Comparison of ENCODE assay signal across 12 cellular contexts in the genomic region with DNA sequence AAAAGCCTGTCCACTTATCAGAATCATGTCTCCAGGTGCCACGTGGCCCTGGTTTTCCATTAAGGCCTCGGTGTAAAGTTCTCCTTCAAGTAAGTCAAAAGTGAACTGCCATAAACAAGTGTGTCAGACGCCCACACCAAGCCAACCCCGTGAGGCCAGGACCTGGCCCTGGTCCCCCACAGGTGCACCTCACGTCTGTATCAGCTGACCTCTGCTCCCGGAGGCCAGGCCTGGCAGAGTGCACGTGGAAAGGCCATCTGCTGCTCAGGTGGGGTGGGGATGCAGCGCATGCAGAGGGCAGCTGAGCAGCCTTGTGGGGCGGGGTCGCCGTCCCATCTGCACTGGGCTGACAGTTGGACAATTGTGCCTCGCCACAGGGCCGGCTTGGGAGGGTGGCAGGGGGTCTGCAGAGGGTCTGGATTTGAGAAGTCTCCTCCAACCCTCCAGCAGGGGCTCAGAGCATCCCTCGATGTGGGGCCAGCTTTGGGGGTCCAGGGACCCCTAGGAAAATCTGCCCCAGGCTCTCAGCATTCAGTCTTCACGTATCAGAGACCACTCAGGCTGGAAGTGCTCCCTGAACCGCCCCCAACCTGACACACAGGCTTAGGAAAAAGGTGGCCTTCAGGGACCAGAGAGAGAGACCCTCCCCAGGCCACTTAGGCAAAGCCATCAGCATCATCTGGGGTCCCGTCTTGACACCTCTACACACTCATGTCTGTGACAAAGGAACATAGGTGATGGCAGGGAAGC. TPM values are rescaled to one million over a fixed set of nuclear protein-coding genes. Genes with fewer than 3 reads are reported as not detected.
DNase-seq lines count a peak whose midpoint lies in the region; ATAC-seq and TF ChIP-seq lines count a peak whose summit lies in the region.
"Had no signal": no experiment of that assay in that cellular context is flagged by ENCODE, and none has a peak within 500 bp of the region (broad histone marks: within the 10 kb centered on the region; RNA-seq: fewer than 3 reads in every experiment).

No MANE protein-coding gene starts in this region.

- peaks cover 28% of the 10 kb centered on the region for H3K4me1 Mint-ChIP-seq in activated CD8-positive, alpha-beta T cell treated with anti-CD3 and anti-CD28 coated beads for 36 hours (ENCODE audit: low read depth)
- peaks cover 24% of the 10 kb centered on the region for H3K4me1 Mint-ChIP-seq in activated CD8-positive, alpha-beta T cell treated with anti-CD3 and anti-CD28 coated beads, Interleukin-2, amount 10 ng/mL, durations not matched to agents 7 days and 5 days (ENCODE audit: low read depth)

- H3K27ac ChIP-seq in adrenal gland (no peak overlapping the region), right lobe of liver (no peak overlapping the region), tibial artery (no peak overlapping the region)
- H3K27ac ChIP-seq: PC-9 had no signal

- no peaks in the 10 kb centered on the region for H3K27me3 Mint-ChIP-seq in activated CD8-positive, alpha-beta T cell treated with anti-CD3 and anti-CD28 coated beads for 36 hours
- H3K27me3 Mint-ChIP-seq in activated CD8-positive, alpha-beta T cell treated with anti-CD3 and anti-CD28 coated beads, Interleukin-2, amount 10 ng/mL, durations not matched to agents 7 days and 5 days (ENCODE audit: low read depth) = no peaks in the 10 kb centered on the region

- peak overlapping the region; percentile 84 for H3K4me3 Mint-ChIP-seq in activated CD8-positive, alpha-beta T cell treated with anti-CD3 and anti-CD28 coated beads for 36 hours
- H3K4me3 Mint-ChIP-seq in activated CD8-positive, alpha-beta T cell treated with anti-CD3 and anti-CD28 coated beads, Interleukin-2, amount 10 ng/mL, durations not matched to agents 7 days and 5 days = no peak overlapping the region

- POLR2A ChIA-PET in activated CD8-positive, alpha-beta T cell treated with anti-CD3 and anti-CD28 coated beads for 36 hours (lab: Charles Lee) = interaction anchor here (0.9 kb wide), 2 partner anchors 13 to 17 kb away, joined by 3 read pairs; no protein-coding TSS in a partner anchor
- POLR2A ChIA-PET in activated CD8-positive, alpha-beta T cell treated with anti-CD3 and anti-CD28 coated beads, Interleukin-2, amount 10 ng/mL, durations not matched to agents 7 days and 5 days (lab: Charles Lee) = interaction anchor here (0.6 kb wide), 1 partner anchor 247 kb away, joined by 3 read pairs; no protein-coding TSS in a partner anchor

- no peak for TF ChIP-seq CTCF in activated CD8-positive, alpha-beta T cell treated with anti-CD3 and anti-CD28 coated beads for 36 hours (IDR thresholded peaks at IDR 0.05)
- TF ChIP-seq CTCF in adrenal gland (IDR thresholded peaks at IDR 0.05) (no peak), right lobe of liver (IDR thresholded peaks at IDR 0.05) (no peak), tibial artery (IDR thresholded peaks at IDR 0.05) (no peak)

- H3K27me3 ChIP-seq in adrenal gland (no peaks in the 10 kb centered on the region), right lobe of liver (no peaks in the 10 kb centered on the region), tibial artery (no peaks in the 10 kb centered on the region)

- H3K4me3 ChIP-seq in adrenal gland = no peak overlapping the region
- H3K4me3 ChIP-seq in right lobe of liver = no peak overlapping the region
- no peak overlapping the region for H3K4me3 ChIP-seq in tibial artery
- H3K4me3 ChIP-seq: PC-9 had no signal

- no peak for DNase-seq in activated CD8-positive, alpha-beta T cell treated with anti-CD3 and anti-CD28 coated beads for 36 hours
- no peak for DNase-seq in activated CD8-positive, alpha-beta T cell treated with anti-CD3 and anti-CD28 coated beads, Interleukin-2, amount 10 ng/mL, durations not matched to agents 7 days and 5 days
- DNase-seq in adrenal gland (peak in 5 of 7 donors; percentile 6 to 18 (median 13)), right lobe of liver (peak in 2 of 3 donors; percentile 60 to 63), tibial artery (peak; percentile 18 to 58), SHP77 (lab: John Stamatoyannopoulos, UW) (no peak)
- DNase-seq: ACHN; occipital lobe; PC-9; stimulated activated CD4-positive, alpha-beta T cell treated with anti-CD3 and anti-CD28 coated beads, Interleukin-4, amount 100 ng/mL, for 1 hour had no signal

- no peak overlapping the region for H3K27ac Mint-ChIP-seq in activated CD8-positive, alpha-beta T cell treated with anti-CD3 and anti-CD28 coated beads for 36 hours
- no peak overlapping the region for H3K27ac Mint-ChIP-seq in activated CD8-positive, alpha-beta T cell treated with anti-CD3 and anti-CD28 coated beads, Interleukin-2, amount 10 ng/mL, durations not matched to agents 7 days and 5 days

- H3K36me3 ChIP-seq in adrenal gland (replicated peaks in 1 of 2) = no peaks in the 10 kb centered on the region
- H3K36me3 ChIP-seq in right lobe of liver = no peaks in the 10 kb centered on the region
- H3K36me3 ChIP-seq in tibial artery = no peaks in the 10 kb centered on the region

- WGBS in adrenal gland, 4 donors = 87 to 91% (median 88%) methylated on average over 6 to 17 of the region's 17 CpGs
- WGBS in right lobe of liver (ENCODE audit: insufficient coverage, low coverage, low lambda C conversion rate, missing lambda C conversion rate) = 83% methylated on average over 2 of the region's 17 CpGs

- CTCF ChIA-PET in activated CD8-positive, alpha-beta T cell treated with anti-CD3 and anti-CD28 coated beads for 36 hours (lab: Charles Lee) = no interaction called here
- CTCF ChIA-PET in activated CD8-positive, alpha-beta T cell treated with anti-CD3 and anti-CD28 coated beads, Interleukin-2, amount 10 ng/mL, durations not matched to agents 7 days and 5 days (lab: Charles Lee) = no interaction called here

- no peak for TF ChIP-seq POLR2A in adrenal gland (IDR thresholded peaks at IDR 0.05)
- no peak for TF ChIP-seq POLR2A in right lobe of liver (IDR thresholded peaks at IDR 0.05)

- ATAC-seq in activated CD8-positive, alpha-beta T cell treated with anti-CD3 and anti-CD28 coated beads for 36 hours = no peak
- ATAC-seq in activated CD8-positive, alpha-beta T cell treated with anti-CD3 and anti-CD28 coated beads, Interleukin-2, amount 10 ng/mL, durations not matched to agents 7 days and 5 days = no peak
- ATAC-seq in right lobe of liver (no peak), GM21576 (IDR thresholded peaks at IDR 0.05; ENCODE audit: unreplicated experiment) (no peak), HG03378 (IDR thresholded peaks at IDR 0.05; ENCODE audit: unreplicated experiment) (no peak)

- intact Hi-C loops in activated CD8-positive, alpha-beta T cell treated with anti-CD3 and anti-CD28 coated beads for 36 hours (cut with micrococcal nuclease) = no loop called here
- intact Hi-C loops in adrenal gland (cut with DNase I) = no loop called here
- intact Hi-C loops in right lobe of liver (cut with DNase I) = no loop called here
- intact Hi-C loops in tibial artery (cut with DNase I; ENCODE audit: low total_unique reads) = no loop called here

- H3K9me3 ChIP-seq in adrenal gland (replicated peaks in 1 of 3) (no peaks in the 10 kb centered on the region), right lobe of liver (no peaks in the 10 kb centered on the region), tibial artery (no peaks in the 10 kb centered on the region)

- H3K36me3 Mint-ChIP-seq in activated CD8-positive, alpha-beta T cell treated with anti-CD3 and anti-CD28 coated beads for 36 hours (ENCODE audit: low read depth) = peaks cover 31% of the 10 kb centered on the region
- H3K36me3 Mint-ChIP-seq in activated CD8-positive, alpha-beta T cell treated with anti-CD3 and anti-CD28 coated beads, Interleukin-2, amount 10 ng/mL, durations not matched to agents 7 days and 5 days (ENCODE audit: low read depth) = peaks cover 22% of the 10 kb centered on the region

- H3K4me1 ChIP-seq in adrenal gland (replicated peaks in 1 of 2) = peaks cover 16 to 25% of the 10 kb centered on the region in 2 donors
- peaks cover 0 to 18% (median 11%) of the 10 kb centered on the region in 4 donors for H3K4me1 ChIP-seq in right lobe of liver
- peaks cover 0 to 23% (median 13%) of the 10 kb centered on the region in 4 donors for H3K4me1 ChIP-seq in tibial artery

- no peaks in the 10 kb centered on the region for H3K9me3 Mint-ChIP-seq in activated CD8-positive, alpha-beta T cell treated with anti-CD3 and anti-CD28 coated beads for 36 hours
- H3K9me3 Mint-ChIP-seq in activated CD8-positive, alpha-beta T cell treated with anti-CD3 and anti-CD28 coated beads, Interleukin-2, amount 10 ng/mL, durations not matched to agents 7 days and 5 days (ENCODE audit: insufficient read depth) = no peaks in the 10 kb centered on the region

RNA-seq across cellular contexts. Expression of a gene that starts 3.0 kb away (rescaled TPM):
- total RNA-seq in activated CD8-positive, alpha-beta T cell treated with anti-CD3 and anti-CD28 coated beads for 36 hours = 10 to 100 TPM; 40.1 to 46.1 TPM
- total RNA-seq in activated CD8-positive, alpha-beta T cell treated with anti-CD3 and anti-CD28 coated beads, Interleukin-2, amount 10 ng/mL, durations not matched to agents 7 days and 5 days = 10 to 100 TPM; 44.4 to 51.6 TPM
- total RNA-seq in adrenal gland = 10 to 100 TPM; 13.1 to 21.2 (median 18.9) TPM
- polyA plus RNA-seq in adrenal gland = 10 to 100 TPM in 2 of 3 donors, 1 to 10 TPM in 1; 1.7 to 15.2 (median 14.2) TPM
- 10 to 100 TPM in 4 of 6 experiments, 1 to 10 TPM in 2; 4.5 to 24.5 (median 15.7) TPM for total RNA-seq in right lobe of liver

Comparison
In these comparisons a context has a peak if more than half of its experiments do, and no peak if none do; other contexts are left out.
1. DNase-seq: peak in adrenal gland (5 of 7), right lobe of liver (2 of 3) and tibial artery (2 of 2); none in activated CD8-positive, alpha-beta T cell treated with anti-CD3 and anti-CD28 coated beads for 36 hours (single experiment), activated CD8-positive, alpha-beta T cell treated with anti-CD3 and anti-CD28 coated beads, Interleukin-2, amount 10 ng/mL, durations not matched to agents 7 days and 5 days (single experiment) and SHP77 (0 of 2).